In genomic region chr7:98830972-98831548, GRCh38 we compare ENCODE assay signal across 1 cellular context.
TF ChIP-seq lines count a peak whose summit lies in the region.

No MANE protein-coding gene starts in this region.

TF ChIP-seq in K562, 482 proteins besides CTCF, POLR2A, EP300 and RAD21 (continued from another document):
- TF ChIP-seq ZBTB49 (CRISPR knock-in tag; IDR thresholded peaks at IDR 0.05; ENCODE audit: borderline replicate concordance) (no peak), ZNF445 (CRISPR knock-in tag; IDR thresholded peaks at IDR 0.05; ENCODE audit: low read depth) (no peak), RBBP5 (IDR thresholded peaks at IDR 0.05; ENCODE audit: borderline replicate concordance, insufficient read depth, low read length, poor library complexity, severe bottlenecking) (no peak)
TF ChIP-seq in K562: peak in this region for 1.
